8 cellular contexts compared by ENCODE assay signal in the genomic region with DNA sequence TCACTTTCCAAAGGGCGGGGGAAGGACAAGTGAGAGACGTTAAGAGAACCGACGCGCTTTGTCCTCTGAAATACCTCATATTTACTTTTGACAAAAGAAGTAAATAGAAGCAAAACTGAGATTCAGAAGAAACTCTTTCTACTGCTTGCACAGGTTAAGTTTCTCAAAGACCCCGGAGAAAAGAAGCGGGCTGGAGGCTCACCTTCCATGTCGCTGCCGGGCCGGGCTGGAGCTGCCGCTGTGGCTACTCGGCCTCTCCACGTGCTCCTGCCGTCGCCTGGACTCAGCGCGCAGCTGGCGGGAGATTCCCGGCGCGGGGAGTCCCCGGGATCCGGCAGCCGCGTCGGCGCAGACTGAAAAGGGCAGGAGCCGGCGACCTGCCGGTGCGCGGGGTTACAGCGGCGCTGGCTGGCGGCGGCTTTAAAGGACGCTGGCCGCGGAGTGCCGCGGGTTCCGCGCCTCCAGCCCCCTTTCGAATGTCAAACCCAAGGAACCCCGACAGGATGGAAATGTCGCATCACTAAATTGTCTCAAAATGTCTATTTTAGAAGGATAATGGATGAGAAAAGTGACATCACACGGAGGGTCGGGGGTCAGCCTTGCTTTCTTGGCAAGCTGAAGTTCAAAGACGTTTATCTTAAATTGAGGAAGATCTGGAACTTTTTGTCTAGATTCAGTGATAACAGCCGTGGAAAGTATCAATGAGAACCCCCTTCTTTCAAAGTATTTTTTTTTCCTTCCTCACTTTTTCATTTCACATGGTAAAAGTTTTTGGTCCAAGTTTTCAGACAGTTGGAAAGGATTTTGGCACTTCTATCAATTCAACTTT.
DNase-seq lines count a peak whose midpoint lies in the region; ATAC-seq and TF ChIP-seq lines count a peak whose summit lies in the region.

Gene IKZF3 (minus strand): TSS at position 395 of the 829 bp plus-strand sequence. CDS start 186 bp downstream, at position 209.

- peak; percentile 35 for ATAC-seq in HG03521 (IDR thresholded peaks at IDR 0.05; ENCODE audit: unreplicated experiment)
- peak; percentile 95 for ATAC-seq in RWPE2 (ENCODE audit: low read depth)
- ATAC-seq in GM21447 (IDR thresholded peaks at IDR 0.05; ENCODE audit: unreplicated experiment): no peak

- H3K36me3 ChIP-seq in RWPE2 (ENCODE audit: low read depth): no peaks in the 10 kb centered on the region

- no peaks in the 10 kb centered on the region for H3K9me3 ChIP-seq in RWPE2 (ENCODE audit: severe bottlenecking)

- peak; percentile 80 for TF ChIP-seq CTCF in RWPE2 (IDR thresholded peaks at IDR 0.05; ENCODE audit: poor library complexity, severe bottlenecking)

- H3K4me1 ChIP-seq in RWPE2 (ENCODE audit: insufficient read depth, poor library complexity, severe bottlenecking): no peaks in the 10 kb centered on the region

- DNase-seq in NCI-H524 (lab: John Stamatoyannopoulos, UW) (peak; percentile 51 to 69), NCI-H524 treated with DMSO at 0.1 percent for 48 hours (lab: John Stamatoyannopoulos, UW) (no peak), RWPE2 (ENCODE audit: low spot score) (peak; percentile 70), hepatic stellate cell (ENCODE audit: low spot score) (peak; percentile 8)
- DNase-seq in activated gamma-delta T cell treated with anti-CD3 and anti-CD28 coated beads, Interleukin-2, amount 50 U/mL, for 16 hours (ENCODE audit: low read depth): peak; percentile 73
- DNase-seq in stimulated activated CD4-positive, alpha-beta T cell treated with anti-CD3 and anti-CD28 coated beads, Interleukin-12 subunit alpha, Interleukin-12 subunit beta, amount 100 ng/mL, for 48 hours (ENCODE audit: low read depth in 2 of 3, low spot score in 1 of 3): peak; percentile 66 to 87 (median 77)

- no peak within 1 kb of the TSS for H3K27ac ChIP-seq in RWPE2 (ENCODE audit: poor library complexity, severe bottlenecking)

- H3K4me3 ChIP-seq in RWPE2 (ENCODE audit: severe bottlenecking): no peak within 1 kb of the TSS

- H3K27me3 ChIP-seq in RWPE2 (ENCODE audit: insufficient read depth, poor library complexity, severe bottlenecking): peaks cover 51% of the 10 kb centered on the region
